Comparison of ENCODE assay signal across 21 cellular contexts in genomic region chr2:235770909-235771820, GRCh38.
"Had no signal": no experiment of that assay in that cellular context is flagged by ENCODE, and none has a peak within 500 bp of the region (broad histone marks: within the 10 kb centered on the region; RNA-seq: fewer than 3 reads in every experiment).

No MANE protein-coding gene starts in this region.

- DNase-seq: activated B cell treated with CpG ODN at 0.5 μM for 24 hours; activated CD4-positive, alpha-beta T cell treated with anti-CD3 and anti-CD28 coated beads for 1 hour; activated CD4-positive, alpha-beta T cell treated with anti-CD3 and anti-CD28 coated beads, Interleukin-2, amount 10 ng/mL, durations not matched to agents 24 days and 14 days; activated CD4-positive, alpha-beta T cell treated with anti-CD3 and anti-CD28 coated beads, Interleukin-2, amount 50 U/mL, for 48 hours; activated CD8-positive, alpha-beta memory T cell treated with anti-CD3 and anti-CD28 coated beads, Interleukin-2, amount 10 ng/mL, durations not matched to agents 7 days and 5 days; activated gamma-delta T cell; activated naive CD4-positive, alpha-beta T cell treated with anti-CD3 and anti-CD28 coated beads for 36 hours; activated T-cell treated with anti-CD3 and anti-CD28 coated beads, Interleukin-2, amount 50 U/mL, for 4 hours; amygdala; brain microvascular endothelial cell; MG63; MV-4-11; NCI-H1092 treated with DMSO at 0.1 percent for 48 hours; NCI-H1417 treated with DMSO at 0.1 percent for 48 hours; NCI-H1694 treated with DMSO at 0.1 percent for 48 hours; NCI-H2029 treated with DMSO at 0.1 percent for 48 hours; NCI-H510A treated with DMSO at 0.1 percent for 48 hours; NCI-H69; PC-9; SHP77 treated with DMSO at 0.1 percent for 48 hours had no signal

- H3K36me3 ChIP-seq: brain microvascular endothelial cell, MG63 had no signal

- H3K9me3 ChIP-seq: MG63 had no signal

- H3K4me3 ChIP-seq: cardiac muscle cell, MG63, PC-9 had no signal

- ATAC-seq: activated CD8-positive, alpha-beta memory T cell treated with anti-CD3 and anti-CD28 coated beads, Interleukin-2, amount 10 ng/mL, durations not matched to agents 7 days and 5 days; activated T-cell treated with anti-CD3 and anti-CD28 coated beads, Interleukin-2, amount 50 U/mL, for 4 hours had no signal
